In the genomic region with DNA sequence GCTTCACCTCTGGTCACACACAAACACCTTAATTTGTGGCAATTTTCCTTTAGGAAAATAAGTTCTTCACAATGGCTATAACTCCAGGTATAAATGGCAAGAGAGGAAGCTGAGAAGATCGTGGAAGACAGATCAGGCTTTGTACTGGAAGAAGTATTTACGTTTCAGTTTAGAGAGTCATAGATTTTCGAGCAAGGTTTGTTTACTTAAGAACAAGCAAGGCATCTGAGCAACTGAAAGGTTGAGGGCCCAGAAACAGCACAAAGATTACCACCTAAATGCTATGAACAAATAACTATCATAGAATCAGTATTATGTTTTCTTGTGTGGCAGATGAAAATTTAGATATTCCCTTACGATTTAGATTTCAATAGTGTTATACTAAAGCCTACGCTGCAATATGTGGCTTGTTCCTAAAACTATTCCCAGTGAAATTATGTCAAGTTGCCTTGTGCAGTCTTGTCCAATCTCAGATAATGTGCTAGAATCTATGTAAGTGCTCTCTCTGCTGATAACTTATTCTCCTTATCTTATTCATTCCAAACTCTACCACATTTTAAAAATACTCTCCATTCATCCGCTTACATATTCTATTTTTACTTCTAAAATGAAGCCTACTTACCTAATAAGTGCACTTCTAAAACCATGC, we compare ENCODE assay signal across 1 cellular context.
TF ChIP-seq lines count a peak whose summit lies in the region.

No MANE protein-coding gene starts in this region.

TF ChIP-seq in HepG2, 621 proteins besides CTCF, POLR2A, EP300 and RAD21:
- TF ChIP-seq, protein P1, sequence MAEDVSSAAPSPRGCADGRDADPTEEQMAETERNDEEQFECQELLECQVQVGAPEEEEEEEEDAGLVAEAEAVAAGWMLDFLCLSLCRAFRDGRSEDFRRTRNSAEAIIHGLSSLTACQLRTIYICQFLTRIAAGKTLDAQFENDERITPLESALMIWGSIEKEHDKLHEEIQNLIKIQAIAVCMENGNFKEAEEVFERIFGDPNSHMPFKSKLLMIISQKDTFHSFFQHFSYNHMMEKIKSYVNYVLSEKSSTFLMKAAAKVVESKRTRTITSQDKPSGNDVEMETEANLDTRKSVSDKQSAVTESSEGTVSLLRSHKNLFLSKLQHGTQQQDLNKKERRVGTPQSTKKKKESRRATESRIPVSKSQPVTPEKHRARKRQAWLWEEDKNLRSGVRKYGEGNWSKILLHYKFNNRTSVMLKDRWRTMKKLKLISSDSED (CRISPR knock-in tag; IDR thresholded peaks at IDR 0.05) = no peak
- TF ChIP-seq, protein P2, sequence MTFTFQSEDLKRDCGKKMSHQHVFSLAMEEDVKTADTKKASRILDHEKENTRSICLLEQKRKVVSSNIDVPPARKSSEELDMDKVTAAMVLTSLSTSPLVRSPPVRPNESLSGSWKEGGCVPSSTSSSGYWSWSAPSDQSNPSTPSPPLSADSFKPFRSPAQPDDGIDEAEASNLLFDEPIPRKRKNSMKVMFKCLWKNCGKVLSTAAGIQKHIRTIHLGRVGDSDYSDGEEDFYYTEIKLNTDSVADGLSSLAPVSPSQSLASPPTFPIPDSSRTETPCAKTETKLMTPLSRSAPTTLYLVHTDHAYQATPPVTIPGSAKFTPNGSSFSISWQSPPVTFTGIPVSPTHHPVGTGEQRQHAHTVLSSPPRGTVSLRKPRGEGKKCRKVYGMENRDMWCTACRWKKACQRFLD (CRISPR knock-in tag; IDR thresholded peaks at IDR 0.05; ENCODE audit: borderline replicate concordance) = no peak
- TF ChIP-seq FOXA1 (IDR thresholded peaks at IDR 0.05) = peak; percentile 52; the same call in 1 of the 2 replicates
- no peak for TF ChIP-seq FOXA1 (CRISPR knock-in tag; IDR thresholded peaks at IDR 0.05)
- TF ChIP-seq, protein P3, sequence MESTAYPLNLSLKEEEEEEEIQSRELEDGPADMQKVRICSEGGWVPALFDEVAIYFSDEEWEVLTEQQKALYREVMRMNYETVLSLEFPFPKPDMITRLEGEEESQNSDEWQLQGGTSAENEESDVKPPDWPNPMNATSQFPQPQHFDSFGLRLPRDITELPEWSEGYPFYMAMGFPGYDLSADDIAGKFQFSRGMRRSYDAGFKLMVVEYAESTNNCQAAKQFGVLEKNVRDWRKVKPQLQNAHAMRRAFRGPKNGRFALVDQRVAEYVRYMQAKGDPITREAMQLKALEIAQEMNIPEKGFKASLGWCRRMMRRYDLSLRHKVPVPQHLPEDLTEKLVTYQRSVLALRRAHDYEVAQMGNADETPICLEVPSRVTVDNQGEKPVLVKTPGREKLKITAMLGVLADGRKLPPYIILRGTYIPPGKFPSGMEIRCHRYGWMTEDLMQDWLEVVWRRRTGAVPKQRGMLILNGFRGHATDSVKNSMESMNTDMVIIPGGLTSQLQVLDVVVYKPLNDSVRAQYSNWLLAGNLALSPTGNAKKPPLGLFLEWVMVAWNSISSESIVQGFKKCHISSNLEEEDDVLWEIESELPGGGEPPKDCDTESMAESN (CRISPR knock-in tag; conservative IDR thresholded peaks at IDR 0.05) = no peak
- peak; percentile 32 for TF ChIP-seq HNF4A (CRISPR knock-in tag; IDR thresholded peaks at IDR 0.05)
- TF ChIP-seq PHF20 (CRISPR knock-in tag; IDR thresholded peaks at IDR 0.05) = no peak
- TF ChIP-seq KDM5A (IDR thresholded peaks at IDR 0.05; ENCODE audit: borderline replicate concordance, low read length) = no peak
- TF ChIP-seq SIN3A (IDR thresholded peaks at IDR 0.05; ENCODE audit: borderline replicate concordance, low read depth, low read length) = no peak
- no peak for TF ChIP-seq FOXP1 (IDR thresholded peaks at IDR 0.05)
- TF ChIP-seq FOXP1 (CRISPR knock-in tag; IDR thresholded peaks at IDR 0.05) = no peak
- TF ChIP-seq ISL2 (CRISPR knock-in tag; IDR thresholded peaks at IDR 0.05) = 0 out of 2 replicates have a peak, but pooled peaks have one; percentile 19
- TF ChIP-seq ZNF816 (CRISPR knock-in tag; IDR thresholded peaks at IDR 0.05; ENCODE audit: borderline replicate concordance) = 0 out of 2 replicates have a peak, but pooled peaks have one; percentile 14
- TF ChIP-seq HES4 (CRISPR knock-in tag; IDR thresholded peaks at IDR 0.05; ENCODE audit: borderline replicate concordance) = no peak
- TF ChIP-seq, protein P4, sequence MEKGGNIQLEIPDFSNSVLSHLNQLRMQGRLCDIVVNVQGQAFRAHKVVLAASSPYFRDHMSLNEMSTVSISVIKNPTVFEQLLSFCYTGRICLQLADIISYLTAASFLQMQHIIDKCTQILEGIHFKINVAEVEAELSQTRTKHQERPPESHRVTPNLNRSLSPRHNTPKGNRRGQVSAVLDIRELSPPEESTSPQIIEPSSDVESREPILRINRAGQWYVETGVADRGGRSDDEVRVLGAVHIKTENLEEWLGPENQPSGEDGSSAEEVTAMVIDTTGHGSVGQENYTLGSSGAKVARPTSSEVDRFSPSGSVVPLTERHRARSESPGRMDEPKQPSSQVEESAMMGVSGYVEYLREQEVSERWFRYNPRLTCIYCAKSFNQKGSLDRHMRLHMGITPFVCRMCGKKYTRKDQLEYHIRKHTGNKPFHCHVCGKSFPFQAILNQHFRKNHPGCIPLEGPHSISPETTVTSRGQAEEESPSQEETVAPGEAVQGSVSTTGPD (CRISPR knock-in tag; IDR thresholded peaks at IDR 0.05) = no peak
- TF ChIP-seq ZNF431 (CRISPR knock-in tag; IDR thresholded peaks at IDR 0.05; ENCODE audit: borderline replicate concordance, low read depth) = no peak
- TF ChIP-seq, protein P5, sequence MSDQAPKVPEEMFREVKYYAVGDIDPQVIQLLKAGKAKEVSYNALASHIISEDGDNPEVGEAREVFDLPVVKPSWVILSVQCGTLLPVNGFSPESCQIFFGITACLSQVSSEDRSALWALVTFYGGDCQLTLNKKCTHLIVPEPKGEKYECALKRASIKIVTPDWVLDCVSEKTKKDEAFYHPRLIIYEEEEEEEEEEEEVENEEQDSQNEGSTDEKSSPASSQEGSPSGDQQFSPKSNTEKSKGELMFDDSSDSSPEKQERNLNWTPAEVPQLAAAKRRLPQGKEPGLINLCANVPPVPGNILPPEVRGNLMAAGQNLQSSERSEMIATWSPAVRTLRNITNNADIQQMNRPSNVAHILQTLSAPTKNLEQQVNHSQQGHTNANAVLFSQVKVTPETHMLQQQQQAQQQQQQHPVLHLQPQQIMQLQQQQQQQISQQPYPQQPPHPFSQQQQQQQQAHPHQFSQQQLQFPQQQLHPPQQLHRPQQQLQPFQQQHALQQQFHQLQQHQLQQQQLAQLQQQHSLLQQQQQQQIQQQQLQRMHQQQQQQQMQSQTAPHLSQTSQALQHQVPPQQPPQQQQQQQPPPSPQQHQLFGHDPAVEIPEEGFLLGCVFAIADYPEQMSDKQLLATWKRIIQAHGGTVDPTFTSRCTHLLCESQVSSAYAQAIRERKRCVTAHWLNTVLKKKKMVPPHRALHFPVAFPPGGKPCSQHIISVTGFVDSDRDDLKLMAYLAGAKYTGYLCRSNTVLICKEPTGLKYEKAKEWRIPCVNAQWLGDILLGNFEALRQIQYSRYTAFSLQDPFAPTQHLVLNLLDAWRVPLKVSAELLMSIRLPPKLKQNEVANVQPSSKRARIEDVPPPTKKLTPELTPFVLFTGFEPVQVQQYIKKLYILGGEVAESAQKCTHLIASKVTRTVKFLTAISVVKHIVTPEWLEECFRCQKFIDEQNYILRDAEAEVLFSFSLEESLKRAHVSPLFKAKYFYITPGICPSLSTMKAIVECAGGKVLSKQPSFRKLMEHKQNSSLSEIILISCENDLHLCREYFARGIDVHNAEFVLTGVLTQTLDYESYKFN (CRISPR knock-in tag; conservative IDR thresholded peaks at IDR 0.05) = peak; percentile 35; the same call in 1 of the 2 replicates
- peak; percentile 49; the same call in 1 of the 2 replicates for TF ChIP-seq FOXA3 (CRISPR knock-in tag; IDR thresholded peaks at IDR 0.05)
- no peak for TF ChIP-seq ZSCAN31 (CRISPR knock-in tag; IDR thresholded peaks at IDR 0.05; ENCODE audit: low read depth)
- no peak for TF ChIP-seq TMF1 (CRISPR knock-in tag; IDR thresholded peaks at IDR 0.05; ENCODE audit: low read depth)
- no peak for TF ChIP-seq CBX1 (IDR thresholded peaks at IDR 0.05; ENCODE audit: low read depth)
- TF ChIP-seq ZNF563 (CRISPR knock-in tag; IDR thresholded peaks at IDR 0.05) = no peak
- no peak for TF ChIP-seq PCBP2 (optimal IDR thresholded peaks at IDR 0.05; ENCODE audit: low read depth, low read length, poor library complexity, severe bottlenecking)
- no peak for TF ChIP-seq NR2C2 (CRISPR knock-in tag; IDR thresholded peaks at IDR 0.05; ENCODE audit: borderline replicate concordance)
- TF ChIP-seq, protein P6, sequence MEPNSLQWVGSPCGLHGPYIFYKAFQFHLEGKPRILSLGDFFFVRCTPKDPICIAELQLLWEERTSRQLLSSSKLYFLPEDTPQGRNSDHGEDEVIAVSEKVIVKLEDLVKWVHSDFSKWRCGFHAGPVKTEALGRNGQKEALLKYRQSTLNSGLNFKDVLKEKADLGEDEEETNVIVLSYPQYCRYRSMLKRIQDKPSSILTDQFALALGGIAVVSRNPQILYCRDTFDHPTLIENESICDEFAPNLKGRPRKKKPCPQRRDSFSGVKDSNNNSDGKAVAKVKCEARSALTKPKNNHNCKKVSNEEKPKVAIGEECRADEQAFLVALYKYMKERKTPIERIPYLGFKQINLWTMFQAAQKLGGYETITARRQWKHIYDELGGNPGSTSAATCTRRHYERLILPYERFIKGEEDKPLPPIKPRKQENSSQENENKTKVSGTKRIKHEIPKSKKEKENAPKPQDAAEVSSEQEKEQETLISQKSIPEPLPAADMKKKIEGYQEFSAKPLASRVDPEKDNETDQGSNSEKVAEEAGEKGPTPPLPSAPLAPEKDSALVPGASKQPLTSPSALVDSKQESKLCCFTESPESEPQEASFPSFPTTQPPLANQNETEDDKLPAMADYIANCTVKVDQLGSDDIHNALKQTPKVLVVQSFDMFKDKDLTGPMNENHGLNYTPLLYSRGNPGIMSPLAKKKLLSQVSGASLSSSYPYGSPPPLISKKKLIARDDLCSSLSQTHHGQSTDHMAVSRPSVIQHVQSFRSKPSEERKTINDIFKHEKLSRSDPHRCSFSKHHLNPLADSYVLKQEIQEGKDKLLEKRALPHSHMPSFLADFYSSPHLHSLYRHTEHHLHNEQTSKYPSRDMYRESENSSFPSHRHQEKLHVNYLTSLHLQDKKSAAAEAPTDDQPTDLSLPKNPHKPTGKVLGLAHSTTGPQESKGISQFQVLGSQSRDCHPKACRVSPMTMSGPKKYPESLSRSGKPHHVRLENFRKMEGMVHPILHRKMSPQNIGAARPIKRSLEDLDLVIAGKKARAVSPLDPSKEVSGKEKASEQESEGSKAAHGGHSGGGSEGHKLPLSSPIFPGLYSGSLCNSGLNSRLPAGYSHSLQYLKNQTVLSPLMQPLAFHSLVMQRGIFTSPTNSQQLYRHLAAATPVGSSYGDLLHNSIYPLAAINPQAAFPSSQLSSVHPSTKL (CRISPR knock-in tag; IDR thresholded peaks at IDR 0.05) = 0 out of 2 replicates have a peak, but pooled peaks have one; percentile 14
- no peak for TF ChIP-seq ETV5 (CRISPR knock-in tag; IDR thresholded peaks at IDR 0.05; ENCODE audit: borderline replicate concordance)
- TF ChIP-seq ZNF326 (CRISPR knock-in tag; IDR thresholded peaks at IDR 0.05; ENCODE audit: borderline replicate concordance) = no peak
- no peak for TF ChIP-seq XBP1 (CRISPR knock-in tag; IDR thresholded peaks at IDR 0.05)
